ENCODE assay signal across 12 cellular contexts in genomic region chr3:161489390-161489789, GRCh38. TPM values are rescaled to one million over a fixed set of nuclear protein-coding genes. Genes with fewer than 3 reads are reported as not detected.
DNase-seq lines count a peak whose midpoint lies in the region; ATAC-seq and TF ChIP-seq lines count a peak whose summit lies in the region.
"Had no signal": no experiment of that assay in that cellular context is flagged by ENCODE, and none has a peak within 500 bp of the region (broad histone marks: within the 10 kb centered on the region; RNA-seq: fewer than 3 reads in every experiment).

No MANE protein-coding gene starts in this region.

- H3K4me1 Mint-ChIP-seq in dendritic cell treated with granulocyte-macrophage colony-stimulating factor and Interleukin-4, amounts not matched to agents 40 ng/mL and 50 ng/mL, for 4 days (ENCODE audit: low read depth) = peaks cover 51% of the 10 kb centered on the region
- no peaks in the 10 kb centered on the region for H3K4me1 Mint-ChIP-seq in immature natural killer cell

- no peak for TF ChIP-seq EP300 in stomach (IDR thresholded peaks at IDR 0.05)

- H3K36me3 ChIP-seq in stomach = no peaks in the 10 kb centered on the region

- no peak for TF ChIP-seq POLR2A in stomach (IDR thresholded peaks at IDR 0.05)

- no peak overlapping the region for H3K27ac ChIP-seq in stomach

- ATAC-seq in GM18907 (IDR thresholded peaks at IDR 0.05; ENCODE audit: unreplicated experiment) (peak; percentile 95), HG02610 (IDR thresholded peaks at IDR 0.05; ENCODE audit: unreplicated experiment) (peak; percentile 92), HG03442 (IDR thresholded peaks at IDR 0.05; ENCODE audit: unreplicated experiment) (peak; percentile 97)

- H3K27me3 Mint-ChIP-seq in dendritic cell treated with granulocyte-macrophage colony-stimulating factor and Interleukin-4, amounts not matched to agents 40 ng/mL and 50 ng/mL, for 4 days = peaks cover 6% of the 10 kb centered on the region
- H3K27me3 Mint-ChIP-seq in immature natural killer cell (ENCODE audit: low read depth in 3 of 3) = peaks cover 3 to 4% (median 4%) of the 10 kb centered on the region in 3 donors

- intact Hi-C loops in dendritic cell treated with granulocyte-macrophage colony-stimulating factor and Interleukin-4, amounts not matched to agents 40 ng/mL and 50 ng/mL, for 4 days (cut with micrococcal nuclease) = no loop called here
- intact Hi-C loops in stomach (cut with DNase I; ENCODE audit: low total_unique reads) = no loop called here

- peaks cover 2% of the 10 kb centered on the region for H3K9me3 Mint-ChIP-seq in dendritic cell treated with granulocyte-macrophage colony-stimulating factor and Interleukin-4, amounts not matched to agents 40 ng/mL and 50 ng/mL, for 4 days
- peaks cover 0 to 5% (median 0%) of the 10 kb centered on the region in 6 donors for H3K9me3 Mint-ChIP-seq in immature natural killer cell

- H3K9me3 ChIP-seq in stomach = no peaks in the 10 kb centered on the region

- DNase-seq in activated T-cell treated with anti-CD3 and anti-CD28 coated beads for 4 hours (no peak), DMS153 (lab: John Stamatoyannopoulos, UW) (no peak), stomach (no peak), immature natural killer cell (no peak)
- DNase-seq: NCI-H1436, occipital lobe, SHP77 treated with DMSO at 0.1 percent for 48 hours had no signal

- H3K4me1 ChIP-seq in stomach = no peaks in the 10 kb centered on the region

- no peaks in the 10 kb centered on the region for H3K36me3 Mint-ChIP-seq in dendritic cell treated with granulocyte-macrophage colony-stimulating factor and Interleukin-4, amounts not matched to agents 40 ng/mL and 50 ng/mL, for 4 days (ENCODE audit: low read depth)
- H3K36me3 Mint-ChIP-seq in immature natural killer cell = no peaks in the 10 kb centered on the region

- H3K27me3 ChIP-seq in stomach = peaks cover 0 to 3% (median 0%) of the 10 kb centered on the region in 3 donors

- no peak overlapping the region for H3K4me3 Mint-ChIP-seq in dendritic cell treated with granulocyte-macrophage colony-stimulating factor and Interleukin-4, amounts not matched to agents 40 ng/mL and 50 ng/mL, for 4 days
- no peak overlapping the region for H3K4me3 Mint-ChIP-seq in immature natural killer cell

- TF ChIP-seq CTCF in stomach (IDR thresholded peaks at IDR 0.05) = no peak

- H3K4me3 ChIP-seq in stomach = no peak overlapping the region

- peak overlapping the region; percentile 53 for H3K27ac Mint-ChIP-seq in dendritic cell treated with granulocyte-macrophage colony-stimulating factor and Interleukin-4, amounts not matched to agents 40 ng/mL and 50 ng/mL, for 4 days
- H3K27ac Mint-ChIP-seq in immature natural killer cell = no peak overlapping the region

RNA-seq across cellular contexts. Expression of gene OTOL1, which starts 7.2 kb away (rescaled TPM):
- total RNA-seq in stomach = not detected
- polyA plus RNA-seq in stomach = not detected
- polyA plus RNA-seq in immature natural killer cell = not detected
- total RNA-seq: epithelial cell of proximal tubule, occipital lobe had no signal
